ENCODE assay signal across 16 cellular contexts in the genomic region with DNA sequence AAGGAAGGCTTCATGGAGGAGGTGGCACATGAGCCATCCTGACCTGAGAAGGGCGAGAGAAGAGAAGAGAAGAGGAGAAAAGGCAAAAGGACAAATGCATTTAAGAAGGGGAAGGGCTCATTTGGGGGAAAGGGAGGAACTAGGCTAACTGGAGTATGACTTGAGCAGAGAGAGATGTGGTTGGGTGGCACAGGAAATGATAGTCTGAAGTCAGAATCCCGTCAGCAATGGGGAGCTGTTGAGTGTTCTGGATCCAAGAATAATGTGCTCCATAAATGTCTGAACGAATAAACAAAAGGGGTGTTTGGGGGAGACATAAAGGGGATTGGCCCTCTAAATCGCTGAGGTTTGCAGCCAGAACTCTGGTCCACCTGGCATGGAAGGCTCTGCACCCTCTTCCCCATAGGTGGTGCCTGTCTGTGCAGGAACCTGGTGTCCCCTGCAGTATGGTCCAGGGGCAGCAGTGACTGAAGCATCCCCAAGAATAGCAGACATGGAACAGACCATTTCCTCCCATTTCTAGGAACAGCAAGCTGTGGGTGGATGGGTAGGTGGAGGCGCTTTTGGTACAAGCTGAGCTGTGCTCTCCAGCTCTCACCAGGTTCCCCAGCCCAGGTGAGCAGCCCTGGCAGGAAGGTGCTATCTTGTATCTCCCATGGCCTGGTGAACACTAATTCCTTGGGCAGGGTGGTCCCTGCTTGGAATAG. TPM values are rescaled to one million over a fixed set of nuclear protein-coding genes. Genes with fewer than 3 reads are reported as not detected.
A peak's percentile ranks its signal among the peaks of the same experiment; 100 is the strongest.
DNase-seq lines count a peak whose midpoint lies in the region; ATAC-seq, FAIRE-seq and TF ChIP-seq lines count a peak whose summit lies in the region.
"Had no signal": no experiment of that assay in that cellular context is flagged by ENCODE, and none has a peak within 500 bp of the region (broad histone marks: within the 10 kb centered on the region; RNA-seq: fewer than 3 reads in every experiment).

No MANE protein-coding gene starts in this region.

- H3K4me2 ChIP-seq in BLaER1 = peak overlapping the region; percentile 66
- H3K4me2 ChIP-seq in K562 (ENCODE audit: insufficient read depth, low read length) = no peak overlapping the region

- TF ChIP-seq RAD21 in K562 (CRISPR knock-in tag; conservative IDR thresholded peaks at IDR 0.05 in 1 of 2, IDR thresholded peaks at IDR 0.05 in 1 of 2) = no peak

- intact Hi-C loops in K562 (cut with micrococcal nuclease) = no loop called here

- no peaks in the 10 kb centered on the region for H3K9me3 ChIP-seq in BLaER1
- no peaks in the 10 kb centered on the region for H3K9me3 ChIP-seq in K562 (replicated peaks; ENCODE audit: control insufficient read depth, insufficient read depth, low read depth, low read length)

- H3K27me3 ChIP-seq in BLaER1 (no peaks in the 10 kb centered on the region), K562 (ENCODE audit: control insufficient read depth in 2 of 2, insufficient read depth in 2 of 2, low read length in 2 of 2) (peaks cover 10 to 50% of the 10 kb centered on the region in 2 experiments; a peak in 3 of 5 replicates)

- no peak overlapping the region for H3K4me3 ChIP-seq in BLaER1
- H3K4me3 ChIP-seq in K562 = no peak overlapping the region

- H3K27ac ChIP-seq in BLaER1 (0 out of 2 replicates have a peak overlapping the region, but pooled peaks have one; percentile 15), K562 (ENCODE audit: extremely low read depth, low read depth, low read length) (no peak overlapping the region)

- TF ChIP-seq EP300 in K562 (IDR thresholded peaks at IDR 0.05; ENCODE audit: low read length) = no peak

- no peak overlapping the region for H3K4me3 Mint-ChIP-seq in memory B cell
- no peak overlapping the region for H3K4me3 Mint-ChIP-seq in stimulated activated naive B cell treated with anti-CD40 and anti-IgM and Interleukin-4, amounts not matched to agents 10 μg/mL and 1 μg/mL and 100 μg/mL, for 72 hours
- H3K4me3 Mint-ChIP-seq: CD4-positive, alpha-beta T cell had no signal

- no peak for TF ChIP-seq CTCF in K562 (IDR thresholded peaks at IDR 0.05 in 2 of 3, conservative IDR thresholded peaks at IDR 0.05 in 1 of 3; ENCODE audit: insufficient read depth in 2 of 3, low read depth in 1 of 3, low read length in 3 of 3)

- H3K9me1 ChIP-seq in K562 (ENCODE audit: control insufficient read depth, insufficient read depth, low read length) = no peaks in the 10 kb centered on the region

- no peak overlapping the region for H3K27ac Mint-ChIP-seq in memory B cell
- peak overlapping the region; percentile 9 for H3K27ac Mint-ChIP-seq in stimulated activated naive B cell treated with anti-CD40 and anti-IgM and Interleukin-4, amounts not matched to agents 10 μg/mL and 1 μg/mL and 100 μg/mL, for 72 hours
- H3K27ac Mint-ChIP-seq: CD4-positive, alpha-beta T cell had no signal

- no peaks in the 10 kb centered on the region for H3K36me3 Mint-ChIP-seq in memory B cell
- no peaks in the 10 kb centered on the region for H3K36me3 Mint-ChIP-seq in stimulated activated naive B cell treated with anti-CD40 and anti-IgM and Interleukin-4, amounts not matched to agents 10 μg/mL and 1 μg/mL and 100 μg/mL, for 72 hours

- H3K4me1 Mint-ChIP-seq in memory B cell = peaks cover 8% of the 10 kb centered on the region
- H3K4me1 Mint-ChIP-seq in stimulated activated naive B cell treated with anti-CD40 and anti-IgM and Interleukin-4, amounts not matched to agents 10 μg/mL and 1 μg/mL and 100 μg/mL, for 72 hours = peaks cover 36 to 72% of the 10 kb centered on the region in 2 donors

- H4K20me1 ChIP-seq in BLaER1 = peaks cover 39% of the 10 kb centered on the region; the same call in 1 of the 2 replicates
- no peaks in the 10 kb centered on the region for H4K20me1 ChIP-seq in K562 (replicated peaks; ENCODE audit: control insufficient read depth, insufficient read depth, low read length)

- no peak for TF ChIP-seq POLR2A in K562 (conservative IDR thresholded peaks at IDR 0.05)

- no TSS peak for BruUV-seq in K562 (replicated peaks; lab: Mats Ljungman, UMichigan)

- H3K9ac ChIP-seq in BLaER1 (peak overlapping the region; percentile 7; the same call in 1 of the 2 replicates), K562 (ENCODE audit: insufficient read depth in 1 of 2, low read depth in 2 of 2, low read length in 2 of 2) (no peak overlapping the region)

- FAIRE-seq in K562 (lab: Jason Lieb, UNC) = no peak
- FAIRE-seq: G401.6, GM12891, H54 had no signal

- H3K9me3 Mint-ChIP-seq in memory B cell = no peaks in the 10 kb centered on the region
- no peaks in the 10 kb centered on the region for H3K9me3 Mint-ChIP-seq in stimulated activated naive B cell treated with anti-CD40 and anti-IgM and Interleukin-4, amounts not matched to agents 10 μg/mL and 1 μg/mL and 100 μg/mL, for 72 hours
- H3K9me3 Mint-ChIP-seq: CD4-positive, alpha-beta T cell had no signal

- peaks cover 91% of the 10 kb centered on the region for H3K4me1 ChIP-seq in BLaER1
- no peaks in the 10 kb centered on the region for H3K4me1 ChIP-seq in K562 (replicated peaks in 1 of 2; ENCODE audit: control insufficient read depth in 2 of 2, insufficient read depth in 2 of 2, low read length in 2 of 2)

- ATAC-seq in K562 (no peak), memory B cell (ENCODE audit: low read depth) (peak; percentile 49)
- peak; percentile 60 to 65 for ATAC-seq in stimulated activated naive B cell treated with anti-CD40 and anti-IgM and Interleukin-4, amounts not matched to agents 10 μg/mL and 1 μg/mL and 100 μg/mL, for 72 hours (replicated peaks)

- H3K36me3 ChIP-seq in BLaER1 (no peaks in the 10 kb centered on the region), K562 (ENCODE audit: control insufficient read depth, insufficient read depth, low read length) (no peaks in the 10 kb centered on the region)

- DNase-seq in K562 (ENCODE audit: extremely low read depth in 1 of 4, low spot score in 3 of 4) = no peak
- DNase-seq in memory B cell (ENCODE audit: low spot score in 2 of 2) = no peak
- no peak for DNase-seq in stimulated activated naive B cell treated with anti-CD40 and anti-IgM and Interleukin-4, amounts not matched to agents 10 μg/mL and 1 μg/mL and 100 μg/mL, for 72 hours
- DNase-seq in HPDE6-E6E7 (ENCODE audit: extremely low spot score) = no peak
- DNase-seq in NCI-H82 (lab: John Stamatoyannopoulos, UW) = no peak
- DNase-seq in DMS 273 treated with DMSO at 0.1 percent for 48 hours (lab: John Stamatoyannopoulos, UW) = no peak
- DNase-seq: Calu3; CD4-positive, alpha-beta T cell; DMS79 treated with DMSO at 0.1 percent for 48 hours; NCI-H187 treated with DMSO at 0.1 percent for 48 hours; NCI-H446; NCI-H748 treated with DMSO at 0.1 percent for 48 hours had no signal

- WGBS in K562 (ENCODE audit: insufficient coverage, low coverage, missing lambda C conversion rate) = 0% methylated on average over 4 of the region's 5 CpGs

- in situ Hi-C loops in K562 (cut with MboI) = no loop called here

- POLR2A ChIA-PET in K562 (lab: Yijun Ruan, JAX) = interaction anchor here (0.7 to 0.8 kb wide), 2 partner anchors 9 to 12 kb away, joined by 3 to 5 read pairs; no protein-coding TSS in a partner anchor

- H2AFZ ChIP-seq in K562 (ENCODE audit: low read depth, low read length) = no peak overlapping the region

- no peaks in the 10 kb centered on the region for H3K79me2 ChIP-seq in K562 (ENCODE audit: control insufficient read depth, insufficient read depth, low read length)

- CTCF ChIA-PET in K562 (lab: Yijun Ruan, JAX; ENCODE audit: low intra/inter-chr PET ratio) = no interaction called here

- peaks cover 19% of the 10 kb centered on the region for H3K27me3 Mint-ChIP-seq in memory B cell
- no peaks in the 10 kb centered on the region for H3K27me3 Mint-ChIP-seq in stimulated activated naive B cell treated with anti-CD40 and anti-IgM and Interleukin-4, amounts not matched to agents 10 μg/mL and 1 μg/mL and 100 μg/mL, for 72 hours
- H3K27me3 Mint-ChIP-seq: CD4-positive, alpha-beta T cell had no signal

TF ChIP-seq in K562, 482 proteins besides CTCF, POLR2A, EP300 and RAD21:
- no peak for TF ChIP-seq RBBP5 (IDR thresholded peaks at IDR 0.05; ENCODE audit: borderline replicate concordance, insufficient read depth, low read length, poor library complexity, severe bottlenecking)
- TF ChIP-seq PURB (CRISPR knock-in tag; IDR thresholded peaks at IDR 0.05; ENCODE audit: low read depth) = no peak
- peak; percentile 82 for TF ChIP-seq ZFP36 (IDR thresholded peaks at IDR 0.05; ENCODE audit: low read depth, low read length, partially characterized antibody)
- TF ChIP-seq ZNF79 (CRISPR knock-in tag; IDR thresholded peaks at IDR 0.05; ENCODE audit: low read depth) = no peak
- no peak for TF ChIP-seq NCOR1 (IDR thresholded peaks at IDR 0.05)
- TF ChIP-seq RBM34 (IDR thresholded peaks at IDR 0.05; ENCODE audit: borderline replicate concordance, insufficient read depth, low read length) = no peak

RNA-seq across cellular contexts. Expression of gene CORO2B, which starts 15.2 kb away (rescaled TPM):
- not detected in 2 replicates for total RNA-seq in K562 (2011; cell fraction: chromatin; rRNA removed; ENCODE audit: low replicate concordance)
- not detected in 2 replicates for total RNA-seq in K562 (2011; cell fraction: nucleolus; rRNA removed)
- total RNA-seq in K562 (2011; cell fraction: nucleoplasm; rRNA removed) = not detected in 2 replicates
- total RNA-seq in K562 (2014; rRNA removed) = not detected in 2 replicates
- total RNA-seq in K562 (2014; rRNA removed; fragmentation: Illumina TruSeq; extraction: Trizol) = not detected in 2 replicates
- not detected in 2 replicates for total RNA-seq in K562 (2015; rRNA removed; fragmentation: Illumina TruSeq; extraction: Trizol)
- not detected in 2 replicates for total RNA-seq in K562 (2021)
- not detected in 2 replicates for polyA plus RNA-seq in K562 (2011; rRNA removed)
- not detected in 2 replicates for polyA plus RNA-seq in K562 (2011; cell fraction: cytosol; rRNA removed)
- not detected in 2 replicates for polyA plus RNA-seq in K562 (2011; cell fraction: nucleus; rRNA removed)
- not detected in 2 replicates for polyA plus RNA-seq in K562 (2012)
- polyA plus RNA-seq in K562 (2014; fragmentation: Illumina TruSeq; extraction: Trizol) = not detected in 2 replicates
- not detected for polyA plus RNA-seq in K562 (2014; fragmentation: Nextera tagmentation; extraction: Ambion mirVana)
- not detected in 2 replicates for polyA plus RNA-seq in K562 (2014; rRNA removed)
- polyA minus RNA-seq in K562 (2011; rRNA and poly(A)+ RNA removed) = not detected in 2 replicates
- polyA minus RNA-seq in K562 (2011; cell fraction: cytosol; rRNA and poly(A)+ RNA removed) = not detected in 2 replicates
- polyA minus RNA-seq in K562 (2011; cell fraction: nucleus; rRNA and poly(A)+ RNA removed) = not detected in 2 replicates
- total RNA-seq: CD4-positive, alpha-beta T cell had no signal
